ENCODE assay signal across 1 cellular context in genomic region chr12:132874175-132874574, GRCh38.
TF ChIP-seq lines count a peak whose summit lies in the region.

No MANE protein-coding gene starts in this region.

TF ChIP-seq in GM23338, 12 proteins besides CTCF, POLR2A, EP300 and RAD21:
- no peak for TF ChIP-seq CREB1 (CRISPR knock-in tag; IDR thresholded peaks at IDR 0.05; ENCODE audit: low read depth)
